Comparison of ENCODE assay signal across 8 cellular contexts in the genomic region with DNA sequence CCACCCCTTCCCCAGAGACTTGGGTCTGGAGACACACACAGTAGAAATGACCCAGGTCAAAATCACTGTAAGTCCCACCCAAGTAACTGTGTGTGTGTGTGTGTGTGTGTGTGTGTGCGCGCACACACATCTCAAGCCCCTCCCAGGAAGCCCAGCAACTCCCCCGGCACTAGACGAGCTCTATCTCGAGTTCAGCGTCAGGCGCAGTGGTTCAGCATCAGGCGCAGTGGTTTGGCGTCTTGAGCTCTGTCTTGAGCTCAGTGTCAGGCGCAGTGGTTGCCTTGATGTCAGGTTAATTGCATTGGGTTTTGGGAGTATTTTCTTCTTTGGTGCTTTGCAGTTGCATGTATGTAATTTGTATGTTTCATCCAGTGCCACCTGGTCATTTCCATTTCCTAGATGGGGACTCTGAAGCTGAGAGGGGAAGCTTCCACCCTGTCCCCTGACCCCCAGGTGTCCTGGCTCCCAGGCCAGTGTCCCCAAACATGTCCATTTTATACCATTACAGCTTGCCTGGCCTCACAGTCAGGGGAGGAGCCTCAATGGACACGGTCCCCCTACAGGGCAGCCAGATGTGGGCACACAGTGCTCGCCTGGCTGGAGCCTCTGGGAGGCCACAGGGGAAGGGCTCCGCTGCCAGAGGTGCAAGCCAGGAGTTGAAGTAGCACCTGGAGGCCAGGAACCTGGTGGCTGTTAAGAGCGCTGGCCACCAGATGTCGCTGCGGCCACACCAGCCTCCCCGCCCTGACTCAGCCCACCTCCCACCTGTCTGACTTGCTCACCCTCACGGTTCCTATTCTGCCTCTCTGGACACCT.
A peak's percentile ranks its signal among the peaks of the same experiment; 100 is the strongest.
DNase-seq lines count a peak whose midpoint lies in the region; ATAC-seq, FAIRE-seq and TF ChIP-seq lines count a peak whose summit lies in the region.

No MANE protein-coding gene starts in this region.

- no peak overlapping the region for H3K4me2 ChIP-seq in osteoblast (ENCODE audit: insufficient read depth, low read length)

- H3K4me3 Mint-ChIP-seq in activated CD8-positive, alpha-beta T cell treated with anti-CD3 and anti-CD28 coated beads for 36 hours = no peak overlapping the region
- H3K4me3 Mint-ChIP-seq in endothelial cell (ENCODE audit: unreplicated experiment) = no peak overlapping the region

- H3K27me3 Mint-ChIP-seq in activated CD8-positive, alpha-beta T cell treated with anti-CD3 and anti-CD28 coated beads for 36 hours = no peaks in the 10 kb centered on the region
- peaks cover 2% of the 10 kb centered on the region for H3K27me3 Mint-ChIP-seq in endothelial cell (ENCODE audit: unreplicated experiment)

- intact Hi-C loops in activated CD8-positive, alpha-beta T cell treated with anti-CD3 and anti-CD28 coated beads for 36 hours (cut with micrococcal nuclease) = loop anchor here (5.0 kb wide), 1 partner anchor 945 kb away; no protein-coding TSS in a partner anchor
- intact Hi-C loops in upper lobe of right lung (cut with DNase I) = no loop called here

- no peak overlapping the region for H2AFZ ChIP-seq in osteoblast (ENCODE audit: low read length)

- H3K36me3 ChIP-seq in osteoblast (ENCODE audit: insufficient read depth, low read length) (no peaks in the 10 kb centered on the region), upper lobe of right lung (no peaks in the 10 kb centered on the region)

- H3K4me1 ChIP-seq in osteoblast (ENCODE audit: insufficient read depth, low read length) = no peaks in the 10 kb centered on the region
- H3K4me1 ChIP-seq in upper lobe of right lung = peaks cover 4% of the 10 kb centered on the region

- no peaks in the 10 kb centered on the region for H3K4me1 Mint-ChIP-seq in activated CD8-positive, alpha-beta T cell treated with anti-CD3 and anti-CD28 coated beads for 36 hours (ENCODE audit: low read depth)
- peaks cover 6% of the 10 kb centered on the region for H3K4me1 Mint-ChIP-seq in endothelial cell (ENCODE audit: unreplicated experiment)

- no peaks in the 10 kb centered on the region for H3K9me3 Mint-ChIP-seq in activated CD8-positive, alpha-beta T cell treated with anti-CD3 and anti-CD28 coated beads for 36 hours
- H3K9me3 Mint-ChIP-seq in endothelial cell (ENCODE audit: unreplicated experiment) = no peaks in the 10 kb centered on the region

- peak; percentile 26 for FAIRE-seq in GM19239 (lab: Jason Lieb, UNC)

- no peaks in the 10 kb centered on the region for H3K79me2 ChIP-seq in osteoblast (ENCODE audit: insufficient read depth, low read length)

- H3K36me3 Mint-ChIP-seq in activated CD8-positive, alpha-beta T cell treated with anti-CD3 and anti-CD28 coated beads for 36 hours (ENCODE audit: low read depth) = no peaks in the 10 kb centered on the region
- no peaks in the 10 kb centered on the region for H3K36me3 Mint-ChIP-seq in endothelial cell (ENCODE audit: low read depth, unreplicated experiment)

- H3K27ac Mint-ChIP-seq in activated CD8-positive, alpha-beta T cell treated with anti-CD3 and anti-CD28 coated beads for 36 hours = no peak overlapping the region
- H3K27ac Mint-ChIP-seq in endothelial cell (ENCODE audit: unreplicated experiment) = no peak overlapping the region

- TF ChIP-seq CTCF in activated CD8-positive, alpha-beta T cell treated with anti-CD3 and anti-CD28 coated beads for 36 hours (IDR thresholded peaks at IDR 0.05) = peak; percentile 88
- TF ChIP-seq CTCF in endothelial cell (IDR thresholded peaks at IDR 0.05; ENCODE audit: unreplicated experiment) (peak; percentile 78), osteoblast (IDR thresholded peaks at IDR 0.05; ENCODE audit: extremely low read depth, low read depth, low read length) (peak; percentile 66), upper lobe of right lung (IDR thresholded peaks at IDR 0.05) (peak; percentile 77)

- H4K20me1 ChIP-seq in osteoblast (ENCODE audit: insufficient read depth, low read length) = no peaks in the 10 kb centered on the region

- H3K27ac ChIP-seq in osteoblast (ENCODE audit: low read depth, low read length) = no peak overlapping the region
- H3K27ac ChIP-seq in upper lobe of right lung = no peak overlapping the region

- peak; percentile 86 for ATAC-seq in activated CD8-positive, alpha-beta T cell treated with anti-CD3 and anti-CD28 coated beads for 36 hours
- ATAC-seq in upper lobe of right lung (peak; percentile 63), HG03025 (IDR thresholded peaks at IDR 0.05; ENCODE audit: low FRiP score, unreplicated experiment) (no peak)

- POLR2A ChIA-PET in activated CD8-positive, alpha-beta T cell treated with anti-CD3 and anti-CD28 coated beads for 36 hours (lab: Charles Lee) = interaction anchor here (0.6 to 1.8 kb wide), 2 partner anchors 895 to 944 kb away, joined by 3 to 4 read pairs; no protein-coding TSS in a partner anchor

- peak; percentile 32 for DNase-seq in AG08395 (ENCODE audit: low spot score)
- peak; percentile 72 for DNase-seq in GM19239 (ENCODE audit: insufficient read length, low spot score)
- DNase-seq in NCI-H69 (lab: John Stamatoyannopoulos, UW) = peak; percentile 60
- DNase-seq in activated CD8-positive, alpha-beta T cell treated with anti-CD3 and anti-CD28 coated beads for 36 hours = peak; percentile 79
- DNase-seq in endothelial cell (ENCODE audit: low spot score) = peak; percentile 74
- DNase-seq in osteoblast (ENCODE audit: insufficient read length, low spot score, missing footprints) = peak; percentile 93
- peak; percentile 77 for DNase-seq in upper lobe of right lung

- H3K27me3 ChIP-seq in osteoblast (ENCODE audit: insufficient read depth, low read length) (no peaks in the 10 kb centered on the region), upper lobe of right lung (no peaks in the 10 kb centered on the region)

- H3K9me3 ChIP-seq in osteoblast (ENCODE audit: low read depth, low read length) (no peaks in the 10 kb centered on the region), upper lobe of right lung (no peaks in the 10 kb centered on the region)

- no peak overlapping the region for H3K4me3 ChIP-seq in osteoblast (ENCODE audit: insufficient read depth, low read length)
- no peak overlapping the region for H3K4me3 ChIP-seq in upper lobe of right lung

- CTCF ChIA-PET in activated CD8-positive, alpha-beta T cell treated with anti-CD3 and anti-CD28 coated beads for 36 hours (lab: Charles Lee) = interaction anchor here (0.6 to 3.7 kb wide), 21 partner anchors 9 to 1223 kb away, joined by 3 to 31 read pairs (median 3); no protein-coding TSS in a partner anchor

Comparison
In these comparisons a context has a peak if more than half of its experiments do, and no peak if none do; other contexts are left out.
1. DNase-seq: peak in every context shown above with its lines; median percentile 93 in osteoblast; 79 in activated CD8-positive, alpha-beta T cell treated with anti-CD3 and anti-CD28 coated beads for 36 hours; 77 in upper lobe of right lung; 74 in endothelial cell; 72 in GM19239; 60 in NCI-H69; 32 in AG08395.